ENCODE assay signal across 8 cellular contexts in genomic region chr2:183124222-183124956, GRCh38. TPM values are rescaled to one million over a fixed set of nuclear protein-coding genes. Genes with fewer than 3 reads are reported as not detected.
DNase-seq lines count a peak whose midpoint lies in the region; ATAC-seq, FAIRE-seq and TF ChIP-seq lines count a peak whose summit lies in the region.

A gene with protein sequence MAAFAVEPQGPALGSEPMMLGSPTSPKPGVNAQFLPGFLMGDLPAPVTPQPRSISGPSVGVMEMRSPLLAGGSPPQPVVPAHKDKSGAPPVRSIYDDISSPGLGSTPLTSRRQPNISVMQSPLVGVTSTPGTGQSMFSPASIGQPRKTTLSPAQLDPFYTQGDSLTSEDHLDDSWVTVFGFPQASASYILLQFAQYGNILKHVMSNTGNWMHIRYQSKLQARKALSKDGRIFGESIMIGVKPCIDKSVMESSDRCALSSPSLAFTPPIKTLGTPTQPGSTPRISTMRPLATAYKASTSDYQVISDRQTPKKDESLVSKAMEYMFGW (plus strand): TSS chr2:183124443. CDS start chr2:183124458, 15 bp downstream.

- no peaks in the 10 kb centered on the region for H3K9me3 ChIP-seq in HepG2 (ENCODE audit: low read length)

- in situ Hi-C loops in HepG2 (cut with HindIII; ENCODE audit: extremely low pct_ligation_motif_present, low pct_unique_long_range_greater_than_20kb) = no loop called here

- peak within 1 kb of the TSS; percentile 87 for H3K27ac ChIP-seq in HepG2 (ENCODE audit: extremely low read length, insufficient read depth, low read length)

- no peaks in the 10 kb centered on the region; a peak in 1 of 5 replicates for H3K27me3 ChIP-seq in HepG2 (ENCODE audit: control insufficient read depth in 1 of 2, insufficient read depth in 2 of 2, low read length in 2 of 2)

- under 1% methylated on average over 29 of the region's 43 CpGs for WGBS in HepG2 (ENCODE audit: low lambda C conversion rate)

- CTCF ChIA-PET in HepG2 (lab: Yijun Ruan, JAX; ENCODE audit: low intra/inter-chr PET ratio, low total read pairs) = no interaction called here

- no peaks in the 10 kb centered on the region for H4K20me1 ChIP-seq in HepG2 (ENCODE audit: insufficient read depth, low read length)

- peak; percentile 93 for FAIRE-seq in HepG2 (lab: Jason Lieb, UNC)

- TF ChIP-seq EP300 in HepG2 (IDR thresholded peaks at IDR 0.05; ENCODE audit: low read depth in 2 of 2, low read length in 2 of 2) (peak; percentile 39 to 68; a peak in 2 of 4 replicates), HepG2 (CRISPR knock-in tag; IDR thresholded peaks at IDR 0.05; ENCODE audit: borderline replicate concordance) (peak; percentile 60; the same call in 1 of the 2 replicates)

- peaks cover 49% of the 10 kb centered on the region for H3K79me2 ChIP-seq in HepG2 (ENCODE audit: insufficient read depth, low read length)

- no peak for TF ChIP-seq CTCF in HepG2 (CRISPR knock-in tag; IDR thresholded peaks at IDR 0.05)

- DNase-seq in C1 segment of cervical spinal cord (lab: John Stamatoyannopoulos, UW) = peak; percentile 34 to 89 (median 80)
- peak; percentile 93 for DNase-seq in NCI-H774 (lab: John Stamatoyannopoulos, UW)
- DNase-seq in activated CD4-positive, alpha-beta T cell treated with anti-CD3 and anti-CD28 coated beads, Interleukin-2, amount 50 U/mL, for 4 hours = peak; percentile 77 to 81
- DNase-seq in dermis microvascular lymphatic vessel endothelial cell (ENCODE audit: low read depth in 2 of 2) = peak; percentile 87 to 93
- DNase-seq in HepG2 (ENCODE audit: low spot score) = peak; percentile 93
- peak; percentile 79 for DNase-seq in stimulated activated CD4-positive, alpha-beta T cell treated with anti-CD3 and anti-CD28 coated beads, Interleukin-4, amount 100 ng/mL, for 1 hour

- TF ChIP-seq RAD21 in HepG2 (CRISPR knock-in tag; IDR thresholded peaks at IDR 0.05) = 0 out of 2 replicates have a peak, but pooled peaks have one; percentile 15

- H3K4me3 ChIP-seq in HepG2 (replicated peaks in 1 of 3; ENCODE audit: insufficient read depth in 1 of 3, low read depth in 2 of 3, low read length in 3 of 3) = peak within 1 kb of the TSS; percentile 81 to 90 (median 87)

- POLR2A ChIA-PET in HepG2 (lab: Yijun Ruan, JAX) = interaction anchor here (0.7 to 3.5 kb wide), 5 partner anchors 33 to 409 kb away, joined by 3 to 17 read pairs (median 4); partner anchors contain the start of genes DNAJC10, DUSP19 and NCKAP1

- peaks cover 0 to 11% of the 10 kb centered on the region in 2 experiments; a peak in 2 of 5 replicates for H3K36me3 ChIP-seq in HepG2 (replicated peaks in 1 of 2; ENCODE audit: control insufficient read depth in 1 of 2, insufficient read depth in 2 of 2, low read length in 2 of 2)

- peak; percentile 83 to 91 for TF ChIP-seq POLR2A in HepG2 (IDR thresholded peaks at IDR 0.05; ENCODE audit: insufficient read depth in 1 of 2, low read depth in 2 of 2, low read length in 2 of 2)

- H2AFZ ChIP-seq in HepG2 (ENCODE audit: low read length) = peak within 1 kb of the TSS; percentile 99

- peak within 1 kb of the TSS; percentile 99 for H3K4me2 ChIP-seq in HepG2 (ENCODE audit: low read depth, low read length)

- intact Hi-C loops in HepG2 (cut with micrococcal nuclease; ENCODE audit: unreplicated experiment) = loop anchor here (1.0 kb wide), 2 partner anchors 46 to 86 kb away; partner anchors contain the start of genes DUSP19 and NCKAP1

- TSS peak; percentile 71 for BruUV-seq in HepG2 (replicated peaks; lab: Mats Ljungman, UMichigan)

- ATAC-seq in GM19395 (IDR thresholded peaks at IDR 0.05; ENCODE audit: unreplicated experiment) = peak; percentile 91
- peak; percentile 78 for ATAC-seq in HG03565 (IDR thresholded peaks at IDR 0.05; ENCODE audit: unreplicated experiment)
- peak; percentile 93 for ATAC-seq in HepG2

- H3K4me1 ChIP-seq in HepG2 (ENCODE audit: insufficient read depth, low read length) = peaks cover 34% of the 10 kb centered on the region

- H3K9ac ChIP-seq in HepG2 (ENCODE audit: insufficient read depth, low read depth, low read length) = peak within 1 kb of the TSS; percentile 85

TF ChIP-seq in HepG2, 621 proteins besides CTCF, POLR2A, EP300 and RAD21 (continues in another document):
- TF ChIP-seq ZNF724P (CRISPR knock-in tag; IDR thresholded peaks at IDR 0.05; ENCODE audit: borderline replicate concordance) (no peak), ZBTB20 (CRISPR knock-in tag; IDR thresholded peaks at IDR 0.05; ENCODE audit: borderline replicate concordance, low read depth) (no peak), KDM1A (CRISPR knock-in tag; IDR thresholded peaks at IDR 0.05) (no peak), ZNF552 (CRISPR knock-in tag; IDR thresholded peaks at IDR 0.05; ENCODE audit: borderline replicate concordance) (peak; percentile 86), MNT (IDR thresholded peaks at IDR 0.05) (peak; percentile 79), SMC3 (IDR thresholded peaks at IDR 0.05; ENCODE audit: low read length) (peak; percentile 60), TBX2 (CRISPR knock-in tag; IDR thresholded peaks at IDR 0.05; ENCODE audit: borderline replicate concordance) (peak; percentile 95), LCORL (IDR thresholded peaks at IDR 0.05) (peak; percentile 77), LCORL (CRISPR knock-in tag; IDR thresholded peaks at IDR 0.05) (peak; percentile 80), ZNF512B (CRISPR knock-in tag; IDR thresholded peaks at IDR 0.05; ENCODE audit: borderline replicate concordance) (no peak), HDAC1 (CRISPR knock-in tag; IDR thresholded peaks at IDR 0.05) (peak; percentile 99), ZNF614 (CRISPR knock-in tag; IDR thresholded peaks at IDR 0.05; ENCODE audit: borderline replicate concordance) (peak; percentile 81; the same call in 1 of the 2 replicates)

RNA-seq across cellular contexts. Expression of the gene that starts here (rescaled TPM):
- total RNA-seq in dermis microvascular lymphatic vessel endothelial cell = 10.4 and 10.9 TPM in 2 replicates
- total RNA-seq in HepG2 (2016; rRNA removed; fragmentation: Illumina TruSeq; extraction: Trizol) = 53.6 and 74.2 TPM in 2 replicates
- 32.8 and 37.1 TPM in 2 replicates for total RNA-seq in HepG2 (2016; cell fraction: cytosol; rRNA removed; fragmentation: Illumina TruSeq; extraction: Trizol; ENCODE audit: low read depth)
- 52.9 and 74.2 TPM in 2 replicates for total RNA-seq in HepG2 (2016; cell fraction: insoluble cytoplasmic fraction; rRNA removed; fragmentation: Illumina TruSeq; extraction: Trizol)
- total RNA-seq in HepG2 (2016; cell fraction: membrane; rRNA removed; fragmentation: Illumina TruSeq; extraction: Trizol) = 24.1 and 28.1 TPM in 2 replicates
- 59.5 and 62.1 TPM in 2 replicates for total RNA-seq in HepG2 (2016; cell fraction: nucleus; rRNA removed; fragmentation: Illumina TruSeq; extraction: Trizol)
- polyA plus RNA-seq in HepG2 (2011; rRNA removed) = 14.8 and 16.9 TPM in 2 replicates
- 9.3 and 11.8 TPM in 2 replicates for polyA plus RNA-seq in HepG2 (2011; cell fraction: cytosol; rRNA removed)
- polyA plus RNA-seq in HepG2 (2011; cell fraction: nucleus; rRNA removed) = 9.4 and 10.0 TPM in 2 replicates
- polyA plus RNA-seq in HepG2 (2012) = 14.4 and 22.1 TPM in 2 replicates
- polyA plus RNA-seq in HepG2 (2016; cell fraction: cytosol; fragmentation: Illumina TruSeq; extraction: Trizol; ENCODE audit: low read depth) = 6.6 and 7.0 TPM in 2 replicates
- 63.4 and 70.6 TPM in 2 replicates for polyA plus RNA-seq in HepG2 (2016; cell fraction: insoluble cytoplasmic fraction; fragmentation: Illumina TruSeq; extraction: Trizol; ENCODE audit: low read depth)
- polyA plus RNA-seq in HepG2 (2016; cell fraction: membrane; fragmentation: Illumina TruSeq; extraction: Trizol; ENCODE audit: low read depth) = 9.5 and 10.6 TPM in 2 replicates
- 31.7 and 32.9 TPM in 2 replicates for polyA plus RNA-seq in HepG2 (2016; cell fraction: nucleus; fragmentation: Illumina TruSeq; extraction: Trizol; ENCODE audit: insufficient read depth, low read depth)
- 26.4 and 36.9 TPM in 2 replicates for polyA minus RNA-seq in HepG2 (2011; rRNA and poly(A)+ RNA removed; ENCODE audit: low replicate concordance)
- polyA minus RNA-seq in HepG2 (2011; cell fraction: cytosol; rRNA and poly(A)+ RNA removed) = 11.1 and 11.3 TPM in 2 replicates
- 64.2 and 66.0 TPM in 2 replicates for polyA minus RNA-seq in HepG2 (2011; cell fraction: nucleus; rRNA and poly(A)+ RNA removed)

Comparison
In these comparisons a context has a peak if more than half of its experiments do, and no peak if none do; other contexts are left out.
1. Peak in every context shown above with its lines: DNase-seq, ATAC-seq, H3K4me3 ChIP-seq and H3K27ac ChIP-seq.